In the genomic region with DNA sequence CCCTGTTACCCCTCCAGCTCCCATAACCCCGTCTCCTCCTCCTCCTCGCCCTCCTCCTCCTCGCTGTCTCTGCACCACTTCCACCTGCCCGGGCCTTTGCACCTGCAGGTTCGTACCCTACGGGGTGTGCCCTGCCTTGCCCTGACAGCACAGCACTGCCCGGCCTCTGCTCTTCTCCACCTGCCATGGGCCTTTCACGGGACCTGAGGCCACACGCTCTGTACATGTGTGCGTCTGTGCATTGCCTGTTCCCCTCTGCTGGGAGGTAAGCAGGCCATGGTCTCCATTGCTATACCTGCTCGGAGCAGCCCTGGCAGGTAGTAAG, we compare ENCODE assay signal across 20 cellular contexts. TPM values are rescaled to one million over a fixed set of nuclear protein-coding genes. Genes with fewer than 3 reads are reported as not detected.
DNase-seq lines count a peak whose midpoint lies in the region; ATAC-seq, FAIRE-seq and TF ChIP-seq lines count a peak whose summit lies in the region.
"Had no signal": no experiment of that assay in that cellular context is flagged by ENCODE, and none has a peak within 500 bp of the region (broad histone marks: within the 10 kb centered on the region; RNA-seq: fewer than 3 reads in every experiment).

No MANE protein-coding gene starts in this region.

- H3K79me1 ChIP-seq in H1 (ENCODE audit: low read depth, low read length): no peaks in the 10 kb centered on the region

- no peak overlapping the region for H3K23ac ChIP-seq in H1 (ENCODE audit: insufficient read length)

- peaks cover 16% of the 10 kb centered on the region for H3K4me1 ChIP-seq in NT2/D1 (ENCODE audit: insufficient read depth, insufficient read length)
- peaks cover 0 to 6% (median 2%) of the 10 kb centered on the region in 4 experiments; a peak in 4 of 7 replicates for H3K4me1 ChIP-seq in H1 (replicated peaks in 1 of 4; ENCODE audit: control insufficient read depth in 3 of 4, insufficient read depth in 4 of 4, low read length in 3 of 4)
- H3K4me1 ChIP-seq: A549, HAP-1 had no signal

- no peak for FAIRE-seq in H1 (lab: Jason Lieb, UNC)
- FAIRE-seq: A549, HepG2 had no signal

- H3K14ac ChIP-seq in H1 (ENCODE audit: insufficient read length): no peak overlapping the region

- H4K91ac ChIP-seq in H1 (replicated peaks; ENCODE audit: insufficient read length, low read length): no peak overlapping the region

- H3K79me2 ChIP-seq in H1 (ENCODE audit: control insufficient read depth in 1 of 2, insufficient read depth in 2 of 2, low read length in 2 of 2): no peaks in the 10 kb centered on the region

- no peak overlapping the region for H3K4ac ChIP-seq in H1 (replicated peaks; ENCODE audit: insufficient read length, low read depth, low read length)

- no peak overlapping the region for H2AFZ ChIP-seq in H1 (ENCODE audit: low read length)

- H3K9ac ChIP-seq in NT2/D1 (ENCODE audit: insufficient read length, low read depth) (peak overlapping the region; percentile 12), H1 (replicated peaks in 1 of 4; ENCODE audit: extremely low read depth in 1 of 4, low read depth in 3 of 4, low read length in 3 of 4) (no peak overlapping the region)
- H3K9ac ChIP-seq: BLaER1 had no signal

- peaks cover 17% of the 10 kb centered on the region for H3K27me3 Mint-ChIP-seq in activated naive CD8-positive, alpha-beta T cell treated with anti-CD3 and anti-CD28 coated beads, Interleukin-2, amount 10 ng/mL, durations not matched to agents 7 days and 5 days
- peaks cover 32% of the 10 kb centered on the region for H3K27me3 Mint-ChIP-seq in activated naive CD8-positive, alpha-beta T cell treated with anti-CD3 and anti-CD28 coated beads for 36 hours

- peaks cover 24% of the 10 kb centered on the region for H3K27me3 ChIP-seq in NT2/D1 (ENCODE audit: insufficient read depth, insufficient read length)
- H3K27me3 ChIP-seq in H1 (replicated peaks in 1 of 4; ENCODE audit: control insufficient read depth in 3 of 4, extremely low read depth in 1 of 4, insufficient read depth in 3 of 4, low read length in 3 of 4): no peaks in the 10 kb centered on the region

- H4K8ac ChIP-seq in H1 (ENCODE audit: extremely low read depth, insufficient read depth, low read length): no peak overlapping the region; the same call in 1 of the 2 replicates

- H2BK15ac ChIP-seq in H1 (ENCODE audit: low read length): peak overlapping the region; percentile 92; the same call in 1 of the 2 replicates

- no peak for TF ChIP-seq CTCF in H1 (IDR thresholded peaks at IDR 0.05; ENCODE audit: control extremely low read depth in 1 of 3, insufficient read depth in 1 of 3, low read depth in 1 of 3, low read length in 3 of 3)

- H3K4me3 ChIP-seq in NT2/D1 (ENCODE audit: insufficient read length, low read depth): no peak overlapping the region
- no peak overlapping the region for H3K4me3 ChIP-seq in H1 (ENCODE audit: extremely low read depth in 1 of 4, insufficient read depth in 2 of 4, low read depth in 3 of 4, low read length in 4 of 4)
- H3K4me3 ChIP-seq: A549, BLaER1, HAP-1 had no signal

- WGBS in H1 (ENCODE audit: extremely low coverage in 1 of 2, insufficient coverage in 1 of 2, insufficient read length in 1 of 2, insufficient replicate concordance in 2 of 2, low coverage in 1 of 2, low lambda C conversion rate in 2 of 2, missing lambda C conversion rate in 1 of 2), 2 experiments: 93% methylated on average over 11 of the region's 11 CpGs; no CpG with 5 or more reads in 1 of the 2 experiments

- H2BK5ac ChIP-seq in H1 (ENCODE audit: low read depth, low read length): peak overlapping the region; percentile 52; the same call in 1 of the 2 replicates

- no peak overlapping the region for H3K56ac ChIP-seq in H1 (replicated peaks; ENCODE audit: insufficient read length, low read depth, low read length)

- no peak overlapping the region for H3K4me2 ChIP-seq in H1 (ENCODE audit: insufficient read depth in 1 of 2, low read depth in 2 of 2, low read length in 2 of 2)
- H3K4me2 ChIP-seq: A549, BLaER1 had no signal

- H3K36me3 ChIP-seq in NT2/D1 (ENCODE audit: insufficient read depth, insufficient read length, low read length) (no peaks in the 10 kb centered on the region), H1 (ENCODE audit: control insufficient read depth in 2 of 4, insufficient read depth in 4 of 4, low read length in 3 of 4) (no peaks in the 10 kb centered on the region)
- H3K36me3 ChIP-seq: BLaER1, HAP-1 had no signal

- peak overlapping the region; percentile 1; the same call in 1 of the 2 replicates for H3K18ac ChIP-seq in H1 (ENCODE audit: extremely low read depth, low read length)

- POLR2A ChIA-PET in activated naive CD8-positive, alpha-beta T cell treated with anti-CD3 and anti-CD28 coated beads, Interleukin-2, amount 10 ng/mL, durations not matched to agents 7 days and 5 days (lab: Charles Lee): no interaction called here
- POLR2A ChIA-PET in H1 (lab: Charles Lee; ENCODE audit: partially characterized antibody): interaction anchor here (0.9 to 1.1 kb wide), 3 partner anchors 11 to 191 kb away, joined by 3 read pairs; no protein-coding TSS in a partner anchor

- peak overlapping the region; percentile 84; the same call in 1 of the 2 replicates for H2BK12ac ChIP-seq in H1 (ENCODE audit: low read depth, low read length)

- H3K4me1 Mint-ChIP-seq in activated naive CD8-positive, alpha-beta T cell treated with anti-CD3 and anti-CD28 coated beads, Interleukin-2, amount 10 ng/mL, durations not matched to agents 7 days and 5 days: peaks cover 17% of the 10 kb centered on the region
- peaks cover 22% of the 10 kb centered on the region for H3K4me1 Mint-ChIP-seq in activated naive CD8-positive, alpha-beta T cell treated with anti-CD3 and anti-CD28 coated beads for 36 hours

- no peak for ATAC-seq in activated naive CD8-positive, alpha-beta T cell treated with anti-CD3 and anti-CD28 coated beads, Interleukin-2, amount 10 ng/mL, durations not matched to agents 7 days and 5 days (ENCODE audit: low read depth)
- no peak for ATAC-seq in HG02981 (IDR thresholded peaks at IDR 0.05; ENCODE audit: unreplicated experiment)

- no peak for TF ChIP-seq EP300 in H1 (IDR thresholded peaks at IDR 0.05; ENCODE audit: borderline replicate concordance in 1 of 2, low read depth in 2 of 2, low read length in 2 of 2)

- H3K27ac Mint-ChIP-seq in activated naive CD8-positive, alpha-beta T cell treated with anti-CD3 and anti-CD28 coated beads, Interleukin-2, amount 10 ng/mL, durations not matched to agents 7 days and 5 days: peak overlapping the region; percentile 32
- no peak overlapping the region for H3K27ac Mint-ChIP-seq in activated naive CD8-positive, alpha-beta T cell treated with anti-CD3 and anti-CD28 coated beads for 36 hours
- H3K27ac Mint-ChIP-seq: IgD-negative memory B cell had no signal

- no peak overlapping the region for H2BK20ac ChIP-seq in H1 (ENCODE audit: low read length)

- no peak overlapping the region for H3K27ac ChIP-seq in H1 (ENCODE audit: low read depth, low read length)
- H3K27ac ChIP-seq: 22Rv1, A549, BLaER1 had no signal

- no peak overlapping the region for H4K5ac ChIP-seq in H1 (ENCODE audit: insufficient read length, low read depth, low read length)

- no peak overlapping the region for H3K4me3 Mint-ChIP-seq in activated naive CD8-positive, alpha-beta T cell treated with anti-CD3 and anti-CD28 coated beads, Interleukin-2, amount 10 ng/mL, durations not matched to agents 7 days and 5 days
- H3K4me3 Mint-ChIP-seq in activated naive CD8-positive, alpha-beta T cell treated with anti-CD3 and anti-CD28 coated beads for 36 hours: no peak overlapping the region
- H3K4me3 Mint-ChIP-seq: CD14-positive monocyte; CD4-positive, alpha-beta memory T cell had no signal

- no peaks in the 10 kb centered on the region for H3K36me3 Mint-ChIP-seq in activated naive CD8-positive, alpha-beta T cell treated with anti-CD3 and anti-CD28 coated beads, Interleukin-2, amount 10 ng/mL, durations not matched to agents 7 days and 5 days
- no peaks in the 10 kb centered on the region for H3K36me3 Mint-ChIP-seq in activated naive CD8-positive, alpha-beta T cell treated with anti-CD3 and anti-CD28 coated beads for 36 hours
- H3K36me3 Mint-ChIP-seq: CD14-positive monocyte; CD4-positive, alpha-beta memory T cell had no signal

- CTCF ChIA-PET in H1 (lab: Charles Lee; ENCODE audit: partially characterized antibody): interaction anchor here (0.5 to 2.9 kb wide), 11 partner anchors 10 to 224 kb away, joined by 3 to 14 read pairs (median 3); no protein-coding TSS in a partner anchor

- peaks cover 14% of the 10 kb centered on the region; the same call in 1 of the 2 replicates for H3K23me2 ChIP-seq in H1 (ENCODE audit: low read depth, low read length)

- no peaks in the 10 kb centered on the region for H3K9me3 Mint-ChIP-seq in activated naive CD8-positive, alpha-beta T cell treated with anti-CD3 and anti-CD28 coated beads, Interleukin-2, amount 10 ng/mL, durations not matched to agents 7 days and 5 days
- H3K9me3 Mint-ChIP-seq in activated naive CD8-positive, alpha-beta T cell treated with anti-CD3 and anti-CD28 coated beads for 36 hours: peaks cover 7% of the 10 kb centered on the region
- H3K9me3 Mint-ChIP-seq: CD4-positive, alpha-beta memory T cell; IgD-negative memory B cell had no signal

- no peak for DNase-seq in activated naive CD8-positive, alpha-beta T cell treated with anti-CD3 and anti-CD28 coated beads, Interleukin-2, amount 10 ng/mL, durations not matched to agents 7 days and 5 days
- no peak for DNase-seq in activated naive CD8-positive, alpha-beta T cell treated with anti-CD3 and anti-CD28 coated beads for 36 hours
- no peak for DNase-seq in NT2/D1 (ENCODE audit: low read depth, low spot score)
- DNase-seq in H1 (ENCODE audit: low read depth in 1 of 2, low spot score in 2 of 2): no peak
- no peak for DNase-seq in HPDE6-E6E7 (ENCODE audit: extremely low spot score)
- no peak for DNase-seq in NCI-H2171 treated with DMSO at 0.1 percent for 48 hours (lab: John Stamatoyannopoulos, UW)
- DNase-seq: AML-193, Calu3, DMS79 treated with DMSO at 0.1 percent for 48 hours, GF-D8, GOT3 had no signal

- no peak overlapping the region for H2BK120ac ChIP-seq in H1 (replicated peaks; ENCODE audit: low read depth, low read length)

- no peak for TF ChIP-seq RAD21 in H1 (IDR thresholded peaks at IDR 0.05 in 1 of 2, conservative IDR thresholded peaks at IDR 0.05 in 1 of 2; ENCODE audit: low read depth in 2 of 2, low read length in 2 of 2)

- H4K20me1 ChIP-seq in H1 (replicated peaks in 1 of 2; ENCODE audit: control insufficient read depth in 1 of 2, insufficient read depth in 2 of 2, low read length in 2 of 2): peaks cover 0 to 8% of the 10 kb centered on the region in 2 experiments
- H4K20me1 ChIP-seq: BLaER1 had no signal

- no peak for TF ChIP-seq POLR2A in H1 (IDR thresholded peaks at IDR 0.05; ENCODE audit: control extremely low read depth in 1 of 2, low read depth in 2 of 2, low read length in 2 of 2)

- no peak overlapping the region for H2AK5ac ChIP-seq in H1 (ENCODE audit: low read depth, low read length)

- H3K9me3 ChIP-seq in NT2/D1 (ENCODE audit: insufficient read depth, low read length) (no peaks in the 10 kb centered on the region), H1 (ENCODE audit: insufficient read depth in 2 of 2, low read depth in 1 of 2, low read length in 1 of 2) (no peaks in the 10 kb centered on the region)
- H3K9me3 ChIP-seq: A549, BLaER1, HAP-1 had no signal

RNA-seq across cellular contexts. Expression of a gene that starts 40.0 kb away (rescaled TPM):
- 1 to 10 TPM; 2.8 to 3.9 TPM for total RNA-seq in activated naive CD8-positive, alpha-beta T cell treated with anti-CD3 and anti-CD28 coated beads, Interleukin-2, amount 10 ng/mL, durations not matched to agents 7 days and 5 days
- 1 to 10 TPM; 2.1 to 2.3 TPM for total RNA-seq in activated naive CD8-positive, alpha-beta T cell treated with anti-CD3 and anti-CD28 coated beads for 36 hours
- total RNA-seq in H1 (2021; fragmentation: NEBNext Ultra II Directional; extraction: Animal tissue kit (Norgen Biotek cat#: 25700)): 7.7 and 8.5 TPM in 2 replicates
- 5.3 and 7.4 TPM in 2 replicates for polyA plus RNA-seq in H1 (2011; rRNA removed)
- 7.2 TPM for polyA plus RNA-seq in H1 (2011; cell fraction: cytosol; rRNA removed)
- 64.5 TPM for polyA plus RNA-seq in H1 (2011; cell fraction: nucleus; rRNA removed)
- polyA plus RNA-seq in H1 (2012, experiment 1 of 2): 4.7 to 12.0 TPM (median 11.0 TPM) in 4 replicates
- polyA plus RNA-seq in H1 (2012, experiment 2 of 2): 4.4 TPM
- polyA plus RNA-seq in H1 (2013, experiment 1 of 2): 8.1 TPM
- 6.8 TPM for polyA plus RNA-seq in H1 (2013, experiment 2 of 2)
- 8.8 and 9.6 TPM in 2 replicates for polyA minus RNA-seq in H1 (2011; rRNA and poly(A)+ RNA removed)
- polyA minus RNA-seq in H1 (2011; cell fraction: cytosol; rRNA and poly(A)+ RNA removed): 5.7 TPM
- 14.6 TPM for polyA minus RNA-seq in H1 (2011; cell fraction: nucleus; rRNA and poly(A)+ RNA removed)
- polyA plus RNA-seq: IgD-negative memory B cell had no signal
